In the genomic region with DNA sequence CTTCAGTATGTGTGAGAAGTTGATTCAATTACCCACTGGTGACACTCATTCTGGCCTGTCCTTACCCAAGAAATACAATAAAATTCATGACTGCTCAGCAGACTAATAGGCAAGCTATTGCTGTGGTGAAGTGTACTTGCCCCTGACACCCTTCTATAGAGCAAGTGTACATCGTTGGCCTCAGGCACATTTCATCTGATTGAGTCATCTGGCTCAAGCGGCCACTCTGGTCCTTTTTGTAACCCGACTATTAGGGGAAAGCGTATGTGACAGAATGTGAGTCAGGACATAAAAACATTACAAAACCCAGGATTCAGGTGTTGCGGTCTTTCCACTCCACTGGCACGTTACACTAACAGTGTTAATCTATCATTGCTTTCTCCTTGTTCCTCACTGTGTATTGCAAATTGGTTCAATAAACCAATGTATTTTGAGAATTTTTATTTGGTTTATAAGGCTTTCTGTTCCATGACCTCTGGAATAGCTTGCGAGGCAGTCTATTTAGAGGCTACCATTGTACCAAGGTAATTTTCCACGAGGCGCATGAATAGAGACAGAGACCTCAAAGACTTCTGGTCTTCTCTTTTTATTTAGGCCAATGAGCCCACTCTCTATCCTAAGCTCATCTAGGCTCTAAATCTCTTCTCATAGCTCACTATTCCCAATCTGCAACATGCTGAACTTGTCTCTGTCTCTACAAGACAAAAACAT, we compare ENCODE assay signal across 12 cellular contexts. TPM values are rescaled to one million over a fixed set of nuclear protein-coding genes. Genes with fewer than 3 reads are reported as not detected.
DNase-seq lines count a peak whose midpoint lies in the region; ATAC-seq, FAIRE-seq and TF ChIP-seq lines count a peak whose summit lies in the region.
"Had no signal": no experiment of that assay in that cellular context is flagged by ENCODE, and none has a peak within 500 bp of the region (broad histone marks: within the 10 kb centered on the region; RNA-seq: fewer than 3 reads in every experiment).

No MANE protein-coding gene starts in this region.

- no peak overlapping the region for H3K9ac ChIP-seq in HepG2 (ENCODE audit: insufficient read depth, low read depth, low read length)

- POLR2A ChIA-PET in MCF 10A (lab: Yijun Ruan, JAX) = interaction anchor here (0.6 to 4.6 kb wide), 16 partner anchors 8 to 438 kb away, joined by 3 to 53 read pairs (median 5); partner anchors contain the start of genes TTC32 and WDR35
- POLR2A ChIA-PET in GM10248 (lab: Yijun Ruan, JAX) = no interaction called here
- POLR2A ChIA-PET in HepG2 (lab: Yijun Ruan, JAX) = interaction anchor here (1.4 kb wide), 1 partner anchor 11 kb away, joined by 4 read pairs; the partner anchor contains the start of gene TTC32

- peaks cover 25% of the 10 kb centered on the region for H3K4me1 Mint-ChIP-seq in MCF 10A (ENCODE audit: insufficient read depth, unreplicated experiment)

- H4K20me1 ChIP-seq in HepG2 (ENCODE audit: insufficient read depth, low read length) = no peaks in the 10 kb centered on the region

- H3K4me1 ChIP-seq in breast epithelium (no peaks in the 10 kb centered on the region), HepG2 (ENCODE audit: insufficient read depth, low read length) (no peaks in the 10 kb centered on the region)

- ATAC-seq in SK-N-SH treated with all-trans-retinoic acid at 6 μM for 48 hours (peak; percentile 63), GM21737 (IDR thresholded peaks at IDR 0.05; ENCODE audit: unreplicated experiment) (no peak), HepG2 (no peak)
- ATAC-seq: left ventricle myocardium superior; stimulated activated naive CD8-positive, alpha-beta T cell treated with anti-CD3 and anti-CD28 coated beads, Interleukin-15, Interleukin-2, amounts not matched to agents 100 U/mL and 50 U/mL, for 24 hours had no signal

- intact Hi-C loops in MCF 10A (cut with micrococcal nuclease) (no loop called here), breast epithelium (cut with DNase I; ENCODE audit: low total_unique reads) (no loop called here), dorsolateral prefrontal cortex (cut with DNase I) (no loop called here), HepG2 (cut with micrococcal nuclease; ENCODE audit: unreplicated experiment) (no loop called here)

- BruUV-seq in MCF 10A (replicated peaks; lab: Mats Ljungman, UMichigan) (no TSS peak), HepG2 (replicated peaks; lab: Mats Ljungman, UMichigan) (no TSS peak)

- H3K27me3 Mint-ChIP-seq in MCF 10A (ENCODE audit: insufficient read depth, unreplicated experiment) = no peaks in the 10 kb centered on the region

- TF ChIP-seq EP300 in HepG2 (IDR thresholded peaks at IDR 0.05; ENCODE audit: low read depth in 2 of 2, low read length in 2 of 2) (no peak), HepG2 (CRISPR knock-in tag; IDR thresholded peaks at IDR 0.05; ENCODE audit: borderline replicate concordance) (no peak)

- H3K79me2 ChIP-seq in HepG2 (ENCODE audit: insufficient read depth, low read length) = no peaks in the 10 kb centered on the region

- H3K36me3 Mint-ChIP-seq in MCF 10A (ENCODE audit: insufficient read depth, unreplicated experiment) = peaks cover 17% of the 10 kb centered on the region

- TF ChIP-seq CTCF in MCF 10A (IDR thresholded peaks at IDR 0.05; ENCODE audit: unreplicated experiment) = no peak
- no peak for TF ChIP-seq CTCF in breast epithelium (IDR thresholded peaks at IDR 0.05)
- TF ChIP-seq CTCF in fibroblast of the aortic adventitia (IDR thresholded peaks at IDR 0.05; ENCODE audit: insufficient read depth, low read length) = no peak
- TF ChIP-seq CTCF in dorsolateral prefrontal cortex (IDR thresholded peaks at IDR 0.05 in 54 of 56, conservative IDR thresholded peaks at IDR 0.05 in 2 of 56; ENCODE audit: low read depth in 1 of 56, partially characterized antibody in 56 of 56) = no peak
- TF ChIP-seq CTCF in GM10248 (IDR thresholded peaks at IDR 0.05; ENCODE audit: control extremely low read depth, extremely low read depth, low read depth, missing control alignments) = no peak
- TF ChIP-seq CTCF in HepG2 (CRISPR knock-in tag; IDR thresholded peaks at IDR 0.05) = no peak

- H3K9me3 Mint-ChIP-seq in MCF 10A (ENCODE audit: unreplicated experiment) = no peaks in the 10 kb centered on the region
- H3K9me3 Mint-ChIP-seq: activated T-helper 1 cell treated with anti-CD3 and anti-CD28 coated beads, Interleukin-12 subunit alpha, Interleukin-12 subunit beta, Interleukin-2, Interleukin-4 antibody, amounts not matched to agents 30 ng/mL and 10 ng/mL and 1 ng/mL, durations not matched to agents 14 hours and 24 hours and 36 hours had no signal

- TF ChIP-seq POLR2A in breast epithelium (IDR thresholded peaks at IDR 0.05) (no peak), HepG2 (IDR thresholded peaks at IDR 0.05; ENCODE audit: insufficient read depth in 1 of 2, low read depth in 2 of 2, low read length in 2 of 2) (no peak)

- H3K27me3 ChIP-seq in breast epithelium (no peaks in the 10 kb centered on the region), dorsolateral prefrontal cortex (no peaks in the 10 kb centered on the region), HepG2 (ENCODE audit: control insufficient read depth in 1 of 2, insufficient read depth in 2 of 2, low read length in 2 of 2) (no peaks in the 10 kb centered on the region)

- peak overlapping the region; percentile 83 for H3K27ac Mint-ChIP-seq in MCF 10A (ENCODE audit: low read depth, unreplicated experiment)
- H3K27ac Mint-ChIP-seq: activated T-helper 1 cell treated with anti-CD3 and anti-CD28 coated beads, Interleukin-12 subunit alpha, Interleukin-12 subunit beta, Interleukin-2, Interleukin-4 antibody, amounts not matched to agents 30 ng/mL and 10 ng/mL and 1 ng/mL, durations not matched to agents 14 hours and 24 hours and 36 hours had no signal

- no peak overlapping the region for H3K27ac ChIP-seq in breast epithelium
- no peak overlapping the region for H3K27ac ChIP-seq in dorsolateral prefrontal cortex
- no peak overlapping the region for H3K27ac ChIP-seq in HepG2 (ENCODE audit: extremely low read length, insufficient read depth, low read length)

- 92% methylated on average over 9 of the region's 9 CpGs for WGBS in HepG2 (ENCODE audit: low lambda C conversion rate)

- no peak overlapping the region for H2AFZ ChIP-seq in HepG2 (ENCODE audit: low read length)

- peak overlapping the region; percentile 29 for H3K4me3 Mint-ChIP-seq in MCF 10A (ENCODE audit: unreplicated experiment)
- H3K4me3 Mint-ChIP-seq: activated T-helper 1 cell treated with anti-CD3 and anti-CD28 coated beads, Interleukin-12 subunit alpha, Interleukin-12 subunit beta, Interleukin-2, Interleukin-4 antibody, amounts not matched to agents 30 ng/mL and 10 ng/mL and 1 ng/mL, durations not matched to agents 14 hours and 24 hours and 36 hours had no signal

- H3K9me3 ChIP-seq in breast epithelium (no peaks in the 10 kb centered on the region), HepG2 (ENCODE audit: low read length) (no peaks in the 10 kb centered on the region)

- no peak for FAIRE-seq in HepG2 (lab: Jason Lieb, UNC)
- FAIRE-seq: A204.1 had no signal

- no peak overlapping the region for H3K4me2 ChIP-seq in HepG2 (ENCODE audit: low read depth, low read length)

- no peaks in the 10 kb centered on the region for H3K36me3 ChIP-seq in breast epithelium
- H3K36me3 ChIP-seq in HepG2 (replicated peaks in 1 of 2; ENCODE audit: control insufficient read depth in 1 of 2, insufficient read depth in 2 of 2, low read length in 2 of 2) = peaks cover 6 to 19% of the 10 kb centered on the region in 2 experiments

- H3K4me3 ChIP-seq in breast epithelium = no peak overlapping the region
- H3K4me3 ChIP-seq in fibroblast of the aortic adventitia (ENCODE audit: low read depth, low read length) = no peak overlapping the region
- no peak overlapping the region for H3K4me3 ChIP-seq in dorsolateral prefrontal cortex
- no peak overlapping the region for H3K4me3 ChIP-seq in HepG2 (replicated peaks in 1 of 3; ENCODE audit: insufficient read depth in 1 of 3, low read depth in 2 of 3, low read length in 3 of 3)

- in situ Hi-C loops in HepG2 (cut with HindIII; ENCODE audit: extremely low pct_ligation_motif_present, low pct_unique_long_range_greater_than_20kb) = no loop called here

- CTCF ChIA-PET in MCF 10A (lab: Yijun Ruan, JAX) = interaction anchor here (0.6 to 1.8 kb wide), 4 partner anchors 21 to 543 kb away, joined by 3 to 5 read pairs (median 3); no protein-coding TSS in a partner anchor
- CTCF ChIA-PET in GM10248 (lab: Yijun Ruan, JAX) = interaction anchor here (0.7 to 1.9 kb wide), 5 partner anchors 9 to 313 kb away, joined by 3 to 5 read pairs (median 3); partner anchors contain the start of gene SDC1
- CTCF ChIA-PET in HepG2 (lab: Yijun Ruan, JAX; ENCODE audit: low intra/inter-chr PET ratio, low total read pairs) = no interaction called here

- DNase-seq in MCF 10A (ENCODE audit: unreplicated experiment) = peak; percentile 98
- DNase-seq in breast epithelium (ENCODE audit: low spot score in 2 of 2) = no peak
- peak; percentile 36 for DNase-seq in fibroblast of the aortic adventitia (ENCODE audit: low read depth)
- DNase-seq in dorsolateral prefrontal cortex = no peak
- DNase-seq in GM10248 (ENCODE audit: extremely low spot score) = no peak
- DNase-seq in HepG2 (ENCODE audit: low spot score) = no peak
- DNase-seq: left ventricle myocardium superior; stimulated activated naive CD8-positive, alpha-beta T cell treated with anti-CD3 and anti-CD28 coated beads, Interleukin-15, Interleukin-2, amounts not matched to agents 100 U/mL and 50 U/mL, for 24 hours had no signal

- TF ChIP-seq RAD21 in HepG2 (CRISPR knock-in tag; IDR thresholded peaks at IDR 0.05) = no peak

RNA-seq across cellular contexts. Expression of gene TTC32, which starts 10.2 kb away (rescaled TPM):
- total RNA-seq in MCF 10A (2022) (14.1 and 18.2 TPM in 2 replicates), breast epithelium (10 to 100 TPM; 16.7 to 35.1 (median 17.8) TPM), fibroblast of the aortic adventitia (ENCODE audit: low replicate concordance) (9.3 and 34.1 TPM in 2 replicates), dorsolateral prefrontal cortex (10 to 100 TPM in 118 of 120 experiments, 1 to 10 TPM in 2; 8.8 to 38.7 (median 18.3) TPM), HepG2 (2016; rRNA removed; fragmentation: Illumina TruSeq; extraction: Trizol) (18.5 and 21.6 TPM in 2 replicates)
- 3.0 and 3.8 TPM in 2 replicates for total RNA-seq in HepG2 (2016; cell fraction: cytosol; rRNA removed; fragmentation: Illumina TruSeq; extraction: Trizol; ENCODE audit: low read depth)
- 16.3 and 24.1 TPM in 2 replicates for total RNA-seq in HepG2 (2016; cell fraction: insoluble cytoplasmic fraction; rRNA removed; fragmentation: Illumina TruSeq; extraction: Trizol)
- total RNA-seq in HepG2 (2016; cell fraction: membrane; rRNA removed; fragmentation: Illumina TruSeq; extraction: Trizol) = 6.2 and 7.0 TPM in 2 replicates
- total RNA-seq in HepG2 (2016; cell fraction: nucleus; rRNA removed; fragmentation: Illumina TruSeq; extraction: Trizol) = 45.3 and 49.4 TPM in 2 replicates
- polyA plus RNA-seq in HepG2 (2011; rRNA removed) = 31.8 and 38.3 TPM in 2 replicates
- polyA plus RNA-seq in HepG2 (2011; cell fraction: cytosol; rRNA removed) = 13.5 and 15.6 TPM in 2 replicates
- 66.0 and 79.3 TPM in 2 replicates for polyA plus RNA-seq in HepG2 (2011; cell fraction: nucleus; rRNA removed)
- polyA plus RNA-seq in HepG2 (2012) = 26.1 and 41.0 TPM in 2 replicates
- 2.9 TPM in 2 replicates for polyA plus RNA-seq in HepG2 (2016; cell fraction: cytosol; fragmentation: Illumina TruSeq; extraction: Trizol; ENCODE audit: low read depth)
- polyA plus RNA-seq in HepG2 (2016; cell fraction: insoluble cytoplasmic fraction; fragmentation: Illumina TruSeq; extraction: Trizol; ENCODE audit: low read depth) = 21.5 and 26.4 TPM in 2 replicates
- 5.4 and 6.1 TPM in 2 replicates for polyA plus RNA-seq in HepG2 (2016; cell fraction: membrane; fragmentation: Illumina TruSeq; extraction: Trizol; ENCODE audit: low read depth)
- polyA plus RNA-seq in HepG2 (2016; cell fraction: nucleus; fragmentation: Illumina TruSeq; extraction: Trizol; ENCODE audit: insufficient read depth, low read depth) = 65.4 and 67.3 TPM in 2 replicates
- polyA minus RNA-seq in HepG2 (2011; rRNA and poly(A)+ RNA removed; ENCODE audit: low replicate concordance) = 14.4 and 14.7 TPM in 2 replicates
- polyA minus RNA-seq in HepG2 (2011; cell fraction: cytosol; rRNA and poly(A)+ RNA removed) = 5.5 and 7.4 TPM in 2 replicates
- polyA minus RNA-seq in HepG2 (2011; cell fraction: nucleus; rRNA and poly(A)+ RNA removed) = 107 and 122 TPM in 2 replicates

Comparison
In these comparisons a context has a peak if more than half of its experiments do, and no peak if none do; other contexts are left out.
1. DNase-seq: peak in MCF 10A (single experiment) and fibroblast of the aortic adventitia (single experiment); none in breast epithelium (0 of 2), dorsolateral prefrontal cortex (0 of 10), GM10248 (single experiment) and HepG2 (single experiment).